ENCODE assay signal across 8 cellular contexts in genomic region chr10:73625884-73626753, GRCh38. TPM values are rescaled to one million over a fixed set of nuclear protein-coding genes. Genes with fewer than 3 reads are reported as not detected.
DNase-seq lines count a peak whose midpoint lies in the region; ATAC-seq lines count a peak whose summit lies in the region.

No MANE protein-coding gene starts in this region.

- H3K4me3 ChIP-seq in BLaER1 treated with 17β-estradiol and CSF1 and Interleukin-3, amounts not matched to agents 10 nM and 100 nM, result peak overlapping the region; percentile 78 to 95 (median 86)

- peak overlapping the region; percentile 88 to 95 (median 91) for H3K27ac ChIP-seq in BLaER1 treated with 17β-estradiol and CSF1 and Interleukin-3, amounts not matched to agents 10 nM and 100 nM

- H3K27me3 ChIP-seq in BLaER1 treated with 17β-estradiol and CSF1 and Interleukin-3, amounts not matched to agents 10 nM and 100 nM, result no peaks in the 10 kb centered on the region

- peaks cover 20% of the 10 kb centered on the region for H3K4me1 Mint-ChIP-seq in activated CD4-positive, alpha-beta T cell treated with anti-CD3 and anti-CD28 coated beads, Interleukin-2, amount 10 ng/mL, durations not matched to agents 7 days and 5 days
- peaks cover 21% of the 10 kb centered on the region for H3K4me1 Mint-ChIP-seq in dendritic cell treated with granulocyte-macrophage colony-stimulating factor and Interleukin-4, amounts not matched to agents 40 ng/mL and 50 ng/mL, for 4 days (ENCODE audit: low read depth)

- H3K36me3 Mint-ChIP-seq in activated CD4-positive, alpha-beta T cell treated with anti-CD3 and anti-CD28 coated beads, Interleukin-2, amount 10 ng/mL, durations not matched to agents 7 days and 5 days (ENCODE audit: low read depth), result peaks cover 3% of the 10 kb centered on the region
- peaks cover 13% of the 10 kb centered on the region for H3K36me3 Mint-ChIP-seq in dendritic cell treated with granulocyte-macrophage colony-stimulating factor and Interleukin-4, amounts not matched to agents 40 ng/mL and 50 ng/mL, for 4 days (ENCODE audit: low read depth)

- H4K20me1 ChIP-seq in BLaER1 treated with 17β-estradiol and CSF1 and Interleukin-3, amounts not matched to agents 10 nM and 100 nM, result no peaks in the 10 kb centered on the region

- peak overlapping the region; percentile 94 for H3K4me3 Mint-ChIP-seq in activated CD4-positive, alpha-beta T cell treated with anti-CD3 and anti-CD28 coated beads, Interleukin-2, amount 10 ng/mL, durations not matched to agents 7 days and 5 days
- H3K4me3 Mint-ChIP-seq in dendritic cell treated with granulocyte-macrophage colony-stimulating factor and Interleukin-4, amounts not matched to agents 40 ng/mL and 50 ng/mL, for 4 days, result peak overlapping the region; percentile 98

- H3K9me3 ChIP-seq in BLaER1 treated with 17β-estradiol and CSF1 and Interleukin-3, amounts not matched to agents 10 nM and 100 nM (replicated peaks in 1 of 11), result no peaks in the 10 kb centered on the region

- H3K27me3 Mint-ChIP-seq in activated CD4-positive, alpha-beta T cell treated with anti-CD3 and anti-CD28 coated beads, Interleukin-2, amount 10 ng/mL, durations not matched to agents 7 days and 5 days, result no peaks in the 10 kb centered on the region
- no peaks in the 10 kb centered on the region for H3K27me3 Mint-ChIP-seq in dendritic cell treated with granulocyte-macrophage colony-stimulating factor and Interleukin-4, amounts not matched to agents 40 ng/mL and 50 ng/mL, for 4 days

- H3K4me1 ChIP-seq in BLaER1 treated with 17β-estradiol and CSF1 and Interleukin-3, amounts not matched to agents 10 nM and 100 nM, result peaks cover 15 to 22% (median 19%) of the 10 kb centered on the region in 10 experiments; a peak in 19 of 20 replicates

- intact Hi-C loops in dendritic cell treated with granulocyte-macrophage colony-stimulating factor and Interleukin-4, amounts not matched to agents 40 ng/mL and 50 ng/mL, for 4 days (cut with micrococcal nuclease), result loop anchor here (10.0 kb wide), 1 partner anchor 401 kb away; no protein-coding TSS in a partner anchor

- H3K9me3 Mint-ChIP-seq in activated CD4-positive, alpha-beta T cell treated with anti-CD3 and anti-CD28 coated beads, Interleukin-2, amount 10 ng/mL, durations not matched to agents 7 days and 5 days, result no peaks in the 10 kb centered on the region
- H3K9me3 Mint-ChIP-seq in dendritic cell treated with granulocyte-macrophage colony-stimulating factor and Interleukin-4, amounts not matched to agents 40 ng/mL and 50 ng/mL, for 4 days, result no peaks in the 10 kb centered on the region

- POLR2A ChIA-PET in activated CD4-positive, alpha-beta T cell treated with anti-CD3 and anti-CD28 coated beads, Interleukin-2, amount 10 ng/mL, durations not matched to agents 7 days and 5 days (lab: Charles Lee), result interaction anchor here (0.5 to 0.6 kb wide), 2 partner anchors 104 to 225 kb away, joined by 3 read pairs; no protein-coding TSS in a partner anchor

- no peaks in the 10 kb centered on the region for H3K36me3 ChIP-seq in BLaER1 treated with 17β-estradiol and CSF1 and Interleukin-3, amounts not matched to agents 10 nM and 100 nM

- peak; percentile 90 to 95 for DNase-seq in NCI-H526 (lab: John Stamatoyannopoulos, UW)
- DNase-seq in activated CD4-positive, alpha-beta T cell treated with anti-CD3 and anti-CD28 coated beads, Interleukin-2, amount 10 ng/mL, durations not matched to agents 7 days and 5 days, result peak; percentile 97
- DNase-seq in left lobe of liver (ENCODE audit: low spot score), result peak; percentile 92
- peak; percentile 90 to 92 for DNase-seq in stimulated activated CD4-positive, alpha-beta T cell treated with anti-CD3 and anti-CD28 coated beads, Interleukin-2, amount 100 ng/mL, for 24 hours

- CTCF ChIA-PET in activated CD4-positive, alpha-beta T cell treated with anti-CD3 and anti-CD28 coated beads, Interleukin-2, amount 10 ng/mL, durations not matched to agents 7 days and 5 days (lab: Charles Lee), result interaction anchor here (0.8 to 1.1 kb wide), 5 partner anchors 9 to 31 kb away, joined by 3 to 5 read pairs (median 3); no protein-coding TSS in a partner anchor

- H3K9ac ChIP-seq in BLaER1 treated with 17β-estradiol and CSF1 and Interleukin-3, amounts not matched to agents 10 nM and 100 nM, result peak overlapping the region; percentile 81 to 93 (median 87)

- H3K4me2 ChIP-seq in BLaER1 treated with 17β-estradiol and CSF1 and Interleukin-3, amounts not matched to agents 10 nM and 100 nM, result peak overlapping the region; percentile 72 to 96 (median 91)

- H3K27ac Mint-ChIP-seq in activated CD4-positive, alpha-beta T cell treated with anti-CD3 and anti-CD28 coated beads, Interleukin-2, amount 10 ng/mL, durations not matched to agents 7 days and 5 days, result peak overlapping the region; percentile 96
- H3K27ac Mint-ChIP-seq in dendritic cell treated with granulocyte-macrophage colony-stimulating factor and Interleukin-4, amounts not matched to agents 40 ng/mL and 50 ng/mL, for 4 days, result peak overlapping the region; percentile 97

- peak; percentile 95 for ATAC-seq in GM19328 (IDR thresholded peaks at IDR 0.05; ENCODE audit: unreplicated experiment)
- ATAC-seq in HG03469 (IDR thresholded peaks at IDR 0.05; ENCODE audit: unreplicated experiment), result peak; percentile 93
- ATAC-seq in left lobe of liver, result peak; percentile 97

RNA-seq across cellular contexts. Expression of gene MYOZ1, which starts 15.2 kb away (rescaled TPM):
- total RNA-seq in activated CD4-positive, alpha-beta T cell treated with anti-CD3 and anti-CD28 coated beads, Interleukin-2, amount 10 ng/mL, durations not matched to agents 7 days and 5 days, result not detected
- not detected for total RNA-seq in left lobe of liver

RNA-seq across cellular contexts. Expression of gene SYNPO2L, which starts 29.7 kb away (rescaled TPM):
- total RNA-seq in activated CD4-positive, alpha-beta T cell treated with anti-CD3 and anti-CD28 coated beads, Interleukin-2, amount 10 ng/mL, durations not matched to agents 7 days and 5 days, result not detected
- total RNA-seq in left lobe of liver, result not detected

RNA-seq across cellular contexts. Expression of gene USP54, which starts 35.0 kb away (rescaled TPM):
- total RNA-seq in activated CD4-positive, alpha-beta T cell treated with anti-CD3 and anti-CD28 coated beads, Interleukin-2, amount 10 ng/mL, durations not matched to agents 7 days and 5 days, result 1 to 10 TPM; 2.6 to 2.7 TPM
- 4.8 TPM for total RNA-seq in left lobe of liver

Comparison
In these comparisons a context has a peak if more than half of its experiments do, and no peak if none do; other contexts are left out.
1. Peak in every context shown above with its lines: DNase-seq, ATAC-seq, H3K4me3 ChIP-seq and H3K27ac ChIP-seq.